In genomic region chr9:128633057-128633456, GRCh38 we compare ENCODE assay signal across 25 cellular contexts. TPM values are rescaled to one million over a fixed set of nuclear protein-coding genes. Genes with fewer than 3 reads are reported as not detected.
DNase-seq lines count a peak whose midpoint lies in the region; ATAC-seq, FAIRE-seq and TF ChIP-seq lines count a peak whose summit lies in the region.
"Had no signal": no experiment of that assay in that cellular context is flagged by ENCODE, and none has a peak within 500 bp of the region (broad histone marks: within the 10 kb centered on the region; RNA-seq: fewer than 3 reads in every experiment).

No MANE protein-coding gene starts in this region.

- FAIRE-seq in urothelium cell line (lab: Jason Lieb, UNC) = peak; percentile 46
- FAIRE-seq in D721Med (lab: Jason Lieb, UNC) = no peak

- no peak overlapping the region for H3K4me3 ChIP-seq in right atrium auricular region
- H3K4me3 ChIP-seq: BLaER1, body of pancreas, coronary artery, gastrocnemius medialis, psoas muscle, vagina had no signal

- no peaks in the 10 kb centered on the region for H3K9me3 ChIP-seq in right atrium auricular region
- H3K9me3 ChIP-seq: BLaER1, body of pancreas, gastrocnemius medialis, psoas muscle, vagina had no signal

- H3K4me1 ChIP-seq in right atrium auricular region = peaks cover 0 to 41% of the 10 kb centered on the region in 2 donors

- H3K27ac Mint-ChIP-seq in WTC11 (peak overlapping the region; percentile 82; the same call in 1 of the 2 replicates), memory B cell (peak overlapping the region; percentile 20)
- H3K27ac Mint-ChIP-seq: activated CD4-positive, alpha-beta T cell treated with anti-CD3 and anti-CD28 coated beads, Interleukin-2, amount 10 ng/mL, durations not matched to agents 24 days and 14 days; activated T-helper 2 cell treated with anti-CD3 and anti-CD28 coated beads, Interferon-gamma antibody, Interleukin-2, Interleukin-4, amounts not matched to agents 10 μg/mL and 5 μg/mL and 100 μg/mL, durations not matched to agents 14 hours and 24 hours and 36 hours had no signal

- no peak overlapping the region for H3K4me3 Mint-ChIP-seq in WTC11
- no peak overlapping the region for H3K4me3 Mint-ChIP-seq in memory B cell
- H3K4me3 Mint-ChIP-seq: activated CD4-positive, alpha-beta T cell treated with anti-CD3 and anti-CD28 coated beads, Interleukin-2, amount 10 ng/mL, durations not matched to agents 24 days and 14 days had no signal

- H3K27me3 ChIP-seq in right atrium auricular region = no peaks in the 10 kb centered on the region
- H3K27me3 ChIP-seq: BLaER1, body of pancreas, gastrocnemius medialis, vagina had no signal

- H3K27me3 Mint-ChIP-seq in WTC11 (ENCODE audit: low read depth) = no peaks in the 10 kb centered on the region
- H3K27me3 Mint-ChIP-seq in memory B cell = no peaks in the 10 kb centered on the region
- H3K27me3 Mint-ChIP-seq: activated CD4-positive, alpha-beta T cell treated with anti-CD3 and anti-CD28 coated beads, Interleukin-2, amount 10 ng/mL, durations not matched to agents 24 days and 14 days had no signal

- POLR2A ChIA-PET in WTC11 (lab: Charles Lee) = no interaction called here

- H3K4me1 Mint-ChIP-seq in WTC11 (peaks cover 3% of the 10 kb centered on the region; the same call in 1 of the 2 replicates), memory B cell (no peaks in the 10 kb centered on the region)

- intact Hi-C loops in left cardiac atrium (cut with DNase I) = loop anchor here in 1 of 2 donors (10.0 kb wide), 1 partner anchor 52 kb away; the partner anchor contains the start of gene SET

- H3K36me3 ChIP-seq in right atrium auricular region = peaks cover 64% of the 10 kb centered on the region

- CTCF ChIA-PET in WTC11 (lab: Charles Lee) = interaction anchor here (0.7 kb wide), 1 partner anchor 8 kb away, joined by 3 read pairs; no protein-coding TSS in a partner anchor

- no peak for ATAC-seq in left cardiac atrium
- no peak for ATAC-seq in WTC11
- ATAC-seq in memory B cell (ENCODE audit: low read depth) = no peak
- ATAC-seq: body of pancreas, gastrocnemius medialis, left ventricle myocardium superior, psoas muscle had no signal

- TF ChIP-seq CTCF in right atrium auricular region (IDR thresholded peaks at IDR 0.05) (no peak), WTC11 (IDR thresholded peaks at IDR 0.05) (no peak), D721Med (IDR thresholded peaks at IDR 0.05; ENCODE audit: insufficient read depth, missing control alignments) (no peak)

- H3K9me3 Mint-ChIP-seq in WTC11 (no peaks in the 10 kb centered on the region), memory B cell (no peaks in the 10 kb centered on the region)
- H3K9me3 Mint-ChIP-seq: activated CD4-positive, alpha-beta T cell treated with anti-CD3 and anti-CD28 coated beads, Interleukin-2, amount 10 ng/mL, durations not matched to agents 24 days and 14 days; activated T-helper 2 cell treated with anti-CD3 and anti-CD28 coated beads, Interferon-gamma antibody, Interleukin-2, Interleukin-4, amounts not matched to agents 10 μg/mL and 5 μg/mL and 100 μg/mL, durations not matched to agents 14 hours and 24 hours and 36 hours had no signal

- no peak overlapping the region for H3K27ac ChIP-seq in right atrium auricular region
- H3K27ac ChIP-seq: BLaER1, gastrocnemius medialis, psoas muscle had no signal

- DNase-seq in left cardiac atrium (peak; percentile 25), right atrium auricular region (ENCODE audit: low spot score) (no peak), WTC11 (ENCODE audit: low spot score) (no peak), memory B cell (ENCODE audit: low spot score in 2 of 2) (no peak), urothelium cell line (ENCODE audit: low spot score) (no peak), 8988T (no peak), NCI-H2081 treated with DMSO at 0.1 percent for 48 hours (lab: John Stamatoyannopoulos, UW) (no peak), D721Med (ENCODE audit: insufficient read length, low spot score) (no peak)
- DNase-seq: activated CD4-positive, alpha-beta T cell treated with anti-CD3 and anti-CD28 coated beads, Interleukin-2, amount 10 ng/mL, durations not matched to agents 24 days and 14 days; body of pancreas; COR-L47; DND-41; gastrocnemius medialis; hypothalamus; left ventricle myocardium superior; NCI-H1694; NCI-H2171 treated with DMSO at 0.1 percent for 48 hours; NCI-H524; psoas muscle; stimulated activated CD4-positive, alpha-beta T cell treated with anti-CD3 and anti-CD28 coated beads, Interleukin-1b, Interleukin-23, amount 100 ng/mL, for 48 hours; T-helper 2 cell had no signal

- H3K36me3 Mint-ChIP-seq in WTC11 = peaks cover 34% of the 10 kb centered on the region
- H3K36me3 Mint-ChIP-seq in memory B cell = peaks cover 24% of the 10 kb centered on the region

TF ChIP-seq in WTC11, 78 proteins besides CTCF, POLR2A, EP300 and RAD21 (continues in another document):
- TF ChIP-seq USF1 (CRISPR knock-in tag; IDR thresholded peaks at IDR 0.05) = no peak
- TF ChIP-seq HMGXB4 (CRISPR knock-in tag; IDR thresholded peaks at IDR 0.05) = no peak
- TF ChIP-seq NR1H2 (CRISPR knock-in tag; IDR thresholded peaks at IDR 0.05) = no peak
- TF ChIP-seq GTF2I (CRISPR knock-in tag; conservative IDR thresholded peaks at IDR 0.05) = no peak
- no peak for TF ChIP-seq ZNF532 (CRISPR knock-in tag; IDR thresholded peaks at IDR 0.05; ENCODE audit: borderline replicate concordance)
- TF ChIP-seq ZNF512 (CRISPR knock-in tag; IDR thresholded peaks at IDR 0.05; ENCODE audit: borderline replicate concordance) = no peak
- no peak for TF ChIP-seq JAZF1 (CRISPR knock-in tag; IDR thresholded peaks at IDR 0.05)

RNA-seq across cellular contexts. Expression of gene DYNC2I2, which starts 23.6 kb away (rescaled TPM):
- total RNA-seq in left cardiac atrium (10 to 100 TPM; 12.8 to 20.3 TPM), right atrium auricular region (10 to 100 TPM; 23.1 to 33.1 TPM), WTC11 (2021) (57.5 to 71.1 TPM (median 64.5 TPM) in 3 replicates)

RNA-seq across cellular contexts. Expression of gene SET, which starts 56.0 kb away (rescaled TPM):
- total RNA-seq in left cardiac atrium (100 to 1,000 TPM; 158 to 191 TPM), right atrium auricular region (100 to 1,000 TPM; 104 to 125 TPM), WTC11 (2021) (1,083 to 1,129 TPM (median 1,086 TPM) in 3 replicates)
